Comparison of ENCODE assay signal across 20 cellular contexts in genomic region chr19:5992756-5993155, GRCh38.
"Had no signal": no experiment of that assay in that cellular context is flagged by ENCODE, and none has a peak within 500 bp of the region (broad histone marks: within the 10 kb centered on the region; RNA-seq: fewer than 3 reads in every experiment).

No MANE protein-coding gene starts in this region.

- H3K4me1 Mint-ChIP-seq: activated T-helper 17 cell treated with anti-CD3 and anti-CD28 coated beads, Interleukin-2, amount 50 U/mL, for 72 hours had no signal

- H3K4me3 Mint-ChIP-seq: activated CD4-positive, alpha-beta memory T cell treated with anti-CD3 and anti-CD28 coated beads for 36 hours; activated naive CD8-positive, alpha-beta T cell treated with anti-CD3 and anti-CD28 coated beads, Interleukin-2, amount 10 ng/mL, durations not matched to agents 7 days and 5 days; activated T-helper 17 cell treated with anti-CD3 and anti-CD28 coated beads, Interleukin-2, amount 50 U/mL, for 72 hours; stimulated activated memory B cell treated with anti-CD40 and anti-IgM and Interleukin-4, amounts not matched to agents 10 μg/mL and 1 μg/mL and 100 μg/mL, for 72 hours; WTC11 had no signal

- H3K36me3 Mint-ChIP-seq: activated CD4-positive, alpha-beta memory T cell treated with anti-CD3 and anti-CD28 coated beads for 36 hours; activated naive CD8-positive, alpha-beta T cell treated with anti-CD3 and anti-CD28 coated beads, Interleukin-2, amount 10 ng/mL, durations not matched to agents 7 days and 5 days; stimulated activated memory B cell treated with anti-CD40 and anti-IgM and Interleukin-4, amounts not matched to agents 10 μg/mL and 1 μg/mL and 100 μg/mL, for 72 hours; WTC11 had no signal

- H3K27ac ChIP-seq: epithelial cell of prostate, foreskin keratinocyte, left lung, neural progenitor cell, pancreas had no signal

- DNase-seq: activated CD4-positive, alpha-beta memory T cell treated with anti-CD3 and anti-CD28 coated beads for 36 hours; activated CD4-positive, alpha-beta T cell treated with anti-CD3 and anti-CD28 coated beads for 4 hours; activated naive CD4-positive, alpha-beta T cell; activated naive CD8-positive, alpha-beta T cell treated with anti-CD3 and anti-CD28 coated beads, Interleukin-2, amount 10 ng/mL, durations not matched to agents 7 days and 5 days; activated T-cell treated with anti-CD3 and anti-CD28 coated beads, Interleukin-2, amount 50 U/mL, for 1 hour; amygdala; foreskin keratinocyte; glutamatergic neuron; hypothalamus; islet precursor cell; left lung; pancreas; stimulated activated CD4-positive, alpha-beta T cell treated with anti-CD3 and anti-CD28 coated beads, Interleukin-4, amount 100 ng/mL, for 4 hours; SW 1271; T-helper 2 cell had no signal

- H3K4me1 ChIP-seq: foreskin keratinocyte, neural progenitor cell, pancreas had no signal

- H3K36me3 ChIP-seq: neural progenitor cell, pancreas had no signal

- H3K9me3 Mint-ChIP-seq: activated CD4-positive, alpha-beta memory T cell treated with anti-CD3 and anti-CD28 coated beads for 36 hours; activated naive CD8-positive, alpha-beta T cell treated with anti-CD3 and anti-CD28 coated beads, Interleukin-2, amount 10 ng/mL, durations not matched to agents 7 days and 5 days; activated T-helper 17 cell treated with anti-CD3 and anti-CD28 coated beads, Interleukin-2, amount 50 U/mL, for 72 hours; neural progenitor cell; stimulated activated memory B cell treated with anti-CD40 and anti-IgM and Interleukin-4, amounts not matched to agents 10 μg/mL and 1 μg/mL and 100 μg/mL, for 72 hours; WTC11 had no signal

- H3K4me2 ChIP-seq: neural progenitor cell had no signal

- H3K27me3 ChIP-seq: foreskin keratinocyte, left lung, neural progenitor cell, pancreas had no signal

- H3K27me3 Mint-ChIP-seq: activated CD4-positive, alpha-beta memory T cell treated with anti-CD3 and anti-CD28 coated beads for 36 hours; activated naive CD8-positive, alpha-beta T cell treated with anti-CD3 and anti-CD28 coated beads, Interleukin-2, amount 10 ng/mL, durations not matched to agents 7 days and 5 days; activated T-helper 17 cell treated with anti-CD3 and anti-CD28 coated beads, Interleukin-2, amount 50 U/mL, for 72 hours had no signal

- H3K27ac Mint-ChIP-seq: activated CD4-positive, alpha-beta memory T cell treated with anti-CD3 and anti-CD28 coated beads for 36 hours; activated naive CD8-positive, alpha-beta T cell treated with anti-CD3 and anti-CD28 coated beads, Interleukin-2, amount 10 ng/mL, durations not matched to agents 7 days and 5 days; activated T-helper 17 cell treated with anti-CD3 and anti-CD28 coated beads, Interleukin-2, amount 50 U/mL, for 72 hours; stimulated activated memory B cell treated with anti-CD40 and anti-IgM and Interleukin-4, amounts not matched to agents 10 μg/mL and 1 μg/mL and 100 μg/mL, for 72 hours had no signal

- H2AFZ ChIP-seq: neural progenitor cell had no signal

- H3K9me3 ChIP-seq: left lung, pancreas had no signal

- H3K4me3 ChIP-seq: left lung, neural progenitor cell, pancreas had no signal

- ATAC-seq: activated T-helper 17 cell treated with anti-CD3 and anti-CD28 coated beads, Interleukin-2, amount 50 U/mL, for 72 hours; foreskin keratinocyte; left lung; pancreas; stimulated activated memory B cell treated with anti-CD40 and anti-IgM and Interleukin-4, amounts not matched to agents 10 μg/mL and 1 μg/mL and 100 μg/mL, for 72 hours; WTC11 had no signal
